In genomic region chr3:119388577-119388976, GRCh38 we compare ENCODE assay signal across 17 cellular contexts.
DNase-seq lines count a peak whose midpoint lies in the region; ATAC-seq and TF ChIP-seq lines count a peak whose summit lies in the region.
"Had no signal": no experiment of that assay in that cellular context is flagged by ENCODE, and none has a peak within 500 bp of the region (broad histone marks: within the 10 kb centered on the region; RNA-seq: fewer than 3 reads in every experiment).

No MANE protein-coding gene starts in this region.

- H3K27ac ChIP-seq in OCI-LY7 (ENCODE audit: low read depth, low read length, poor library complexity, severe bottlenecking) (no peak overlapping the region), aorta (ENCODE audit: low read depth in 1 of 2, low read length in 2 of 2) (no peak overlapping the region)
- H3K27ac ChIP-seq: BLaER1 treated with 17β-estradiol and CSF1 and Interleukin-3, amounts not matched to agents 10 nM and 100 nM; psoas muscle had no signal

- in situ Hi-C loops in astrocyte of the spinal cord (cut with HindIII; ENCODE audit: low sequenced_read_pairs) = no loop called here

- no peaks in the 10 kb centered on the region for H3K9me2 ChIP-seq in OCI-LY7 (ENCODE audit: insufficient read depth, low read length)

- no peak for DNase-seq in BJ (ENCODE audit: low read depth)
- DNase-seq in OCI-LY7 (ENCODE audit: low spot score) = no peak
- no peak for DNase-seq in astrocyte of the spinal cord (ENCODE audit: low read depth, low spot score)
- DNase-seq in iris pigment epithelial cell (ENCODE audit: low read depth) = peak; percentile 18
- DNase-seq in activated naive CD4-positive, alpha-beta T cell (lab: John Stamatoyannopoulos, UW) = no peak
- DNase-seq in occipital lobe (lab: John Stamatoyannopoulos, UW) = no peak
- no peak for DNase-seq in NCI-H2196 treated with DMSO at 0.1 percent for 48 hours (lab: John Stamatoyannopoulos, UW; ENCODE audit: unreplicated experiment)
- DNase-seq in aorta = no peak
- DNase-seq: activated CD4-positive, CD25-positive, alpha-beta regulatory T cell treated with anti-CD3 and anti-CD28 coated beads, Interleukin-2, amount 50 U/mL, for 72 hours; activated CD8-positive, alpha-beta memory T cell treated with anti-CD3 and anti-CD28 coated beads, Interleukin-2, amount 50 U/mL, for 4 hours; activated gamma-delta T cell treated with Interleukin-2 at 50 U/mL for 16 hours; MG63; NCI-H1930; NCI-H510A treated with DMSO at 0.1 percent for 48 hours; psoas muscle had no signal

- no peaks in the 10 kb centered on the region for H3K79me2 ChIP-seq in OCI-LY7 (ENCODE audit: insufficient read depth, low read depth, low read length)

- 81 to 88% methylated on average over 8 of the region's 8 CpGs for WGBS in aorta, 2 donors

- H3K36me3 ChIP-seq in BJ (ENCODE audit: control insufficient read depth, insufficient read depth, low read length) = peaks cover 13% of the 10 kb centered on the region
- H3K36me3 ChIP-seq in OCI-LY7 (ENCODE audit: insufficient read depth, low read length) = no peaks in the 10 kb centered on the region
- peaks cover 5 to 13% of the 10 kb centered on the region in 2 donors for H3K36me3 ChIP-seq in aorta (ENCODE audit: control insufficient read depth in 1 of 2, insufficient read depth in 2 of 2, low read length in 1 of 2)

- BruUV-seq in OCI-LY7 (replicated peaks; lab: Mats Ljungman, UMichigan) = no TSS peak

- POLR2A ChIA-PET in BJ (lab: Charles Lee) = no interaction called here
- POLR2A ChIA-PET in OCI-LY7 (lab: Charles Lee) = interaction anchor here (1.0 to 1.2 kb wide), 2 partner anchors 10 to 11 kb away, joined by 3 to 6 read pairs; no protein-coding TSS in a partner anchor

- H3K4me1 ChIP-seq in OCI-LY7 (ENCODE audit: insufficient read depth, low read length, poor library complexity, severe bottlenecking) (no peaks in the 10 kb centered on the region), aorta (ENCODE audit: control insufficient read depth in 1 of 2, insufficient read depth in 2 of 2, low read length in 2 of 2) (no peaks in the 10 kb centered on the region)
- H3K4me1 ChIP-seq: BLaER1 treated with 17β-estradiol and CSF1 and Interleukin-3, amounts not matched to agents 10 nM and 100 nM; psoas muscle had no signal

- CTCF ChIA-PET in BJ (lab: Yijun Ruan, JAX) = interaction anchor here (0.6 to 1.2 kb wide), 3 partner anchors 16 to 115 kb away, joined by 3 to 8 read pairs (median 3); no protein-coding TSS in a partner anchor
- CTCF ChIA-PET in OCI-LY7 (lab: Charles Lee; ENCODE audit: unreplicated experiment) = no interaction called here

- H4K20me1 ChIP-seq in OCI-LY7 (ENCODE audit: insufficient read depth, low read length) = no peaks in the 10 kb centered on the region
- H4K20me1 ChIP-seq: BLaER1 treated with 17β-estradiol and CSF1 and Interleukin-3, amounts not matched to agents 10 nM and 100 nM had no signal

- H3K27me3 ChIP-seq in BJ (ENCODE audit: control insufficient read depth, insufficient read depth, low read length) (no peaks in the 10 kb centered on the region), aorta (ENCODE audit: control insufficient read depth in 1 of 2, insufficient read depth in 2 of 2, low read length in 1 of 2) (no peaks in the 10 kb centered on the region)
- H3K27me3 ChIP-seq: BLaER1 treated with 17β-estradiol and CSF1 and Interleukin-3, amounts not matched to agents 10 nM and 100 nM; MG63 had no signal

- H3K4me3 ChIP-seq in BJ (ENCODE audit: low read depth, low read length) (no peak overlapping the region), OCI-LY7 (ENCODE audit: low read depth, low read length, poor library complexity, severe bottlenecking) (no peak overlapping the region), astrocyte of the spinal cord (ENCODE audit: low read depth, low read length) (no peak overlapping the region), aorta (ENCODE audit: low read length in 2 of 2) (no peak overlapping the region)
- H3K4me3 ChIP-seq: BLaER1 treated with 17β-estradiol and CSF1 and Interleukin-3, amounts not matched to agents 10 nM and 100 nM; MG63; psoas muscle had no signal

- H2AFZ ChIP-seq in OCI-LY7 (ENCODE audit: low read length) = no peak overlapping the region

- no peak overlapping the region for H3K4me2 ChIP-seq in OCI-LY7 (ENCODE audit: low read length)
- H3K4me2 ChIP-seq: BLaER1 treated with 17β-estradiol and CSF1 and Interleukin-3, amounts not matched to agents 10 nM and 100 nM had no signal

- H3K9me3 ChIP-seq in OCI-LY7 (ENCODE audit: low read length) = no peaks in the 10 kb centered on the region
- H3K9me3 ChIP-seq in aorta (ENCODE audit: control insufficient read depth, low read length) = no peaks in the 10 kb centered on the region
- H3K9me3 ChIP-seq: BLaER1 treated with 17β-estradiol and CSF1 and Interleukin-3, amounts not matched to agents 10 nM and 100 nM; MG63; psoas muscle had no signal

- no peak for ATAC-seq in aorta (ENCODE audit: low FRiP score)
- ATAC-seq: left lobe of liver, psoas muscle had no signal

- TF ChIP-seq CTCF in BJ (IDR thresholded peaks at IDR 0.05; ENCODE audit: insufficient read depth, low read depth, low read length) (peak; percentile 15; the same call in 1 of the 2 replicates), OCI-LY7 (conservative IDR thresholded peaks at IDR 0.05; ENCODE audit: low read length) (peak; percentile 38; the same call in 1 of the 2 replicates), astrocyte of the spinal cord (IDR thresholded peaks at IDR 0.05; ENCODE audit: low read depth, low read length) (peak; percentile 23)

- intact Hi-C loops in OCI-LY7 (cut with micrococcal nuclease; ENCODE audit: unreplicated experiment) = loop anchor here (10.0 kb wide), 1 partner anchor 166 kb away; the partner anchor contains the start of gene CD80
- intact Hi-C loops in aorta (cut with DNase I) = loop anchor here in 1 of 2 donors (10.0 kb wide), 1 partner anchor 114 kb away; no protein-coding TSS in a partner anchor
